ENCODE assay signal across 34 cellular contexts in the genomic region with DNA sequence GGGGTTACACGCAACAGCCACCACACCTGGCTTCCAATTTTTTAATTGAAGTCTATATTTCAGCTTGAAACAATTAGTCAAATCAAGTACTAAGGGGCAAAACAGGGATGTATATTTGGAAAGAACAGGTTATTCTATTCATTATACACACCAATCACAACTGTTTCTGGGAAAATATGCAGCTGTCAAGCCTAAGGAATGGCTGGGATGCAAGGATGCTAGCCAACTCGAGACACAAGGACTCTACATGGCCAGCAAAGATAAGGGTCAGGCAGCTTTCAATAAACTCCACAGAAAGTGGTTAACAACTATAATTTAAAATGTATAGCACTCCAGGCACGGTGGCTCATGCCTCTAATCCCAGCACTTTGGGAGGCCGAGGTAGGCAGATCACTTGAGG.
"Had no signal": no experiment of that assay in that cellular context is flagged by ENCODE, and none has a peak within 500 bp of the region (broad histone marks: within the 10 kb centered on the region; RNA-seq: fewer than 3 reads in every experiment).

No MANE protein-coding gene starts in this region.

- H3K4me3 Mint-ChIP-seq: activated B cell treated with CpG ODN at 0.5 μM for 24 hours; activated CD4-positive, alpha-beta memory T cell treated with anti-CD3 and anti-CD28 coated beads, Interleukin-2, amount 10 ng/mL, durations not matched to agents 7 days and 5 days; activated CD4-positive, alpha-beta T cell treated with anti-CD3 and anti-CD28 coated beads, Interleukin-2, amount 10 ng/mL, durations not matched to agents 7 days and 5 days; activated CD8-positive, alpha-beta memory T cell treated with anti-CD3 and anti-CD28 coated beads, Interleukin-2, amount 10 ng/mL, durations not matched to agents 7 days and 5 days; activated CD8-positive, alpha-beta T cell treated with anti-CD3 and anti-CD28 coated beads, Interleukin-2, amount 10 ng/mL, durations not matched to agents 7 days and 5 days; activated naive CD4-positive, alpha-beta T cell treated with anti-CD3 and anti-CD28 coated beads, Interleukin-2, amount 10 ng/mL, durations not matched to agents 7 days and 5 days; activated naive CD4-positive, alpha-beta T cell treated with anti-CD3 and anti-CD28 coated beads, Interleukin-2, amount 50 U/mL, for 24 hours; activated naive CD8-positive, alpha-beta T cell; activated naive CD8-positive, alpha-beta T cell treated with anti-CD3 and anti-CD28 coated beads, Interleukin-2, amount 10 ng/mL, durations not matched to agents 7 days and 5 days; activated naive CD8-positive, alpha-beta T cell treated with anti-CD3 and anti-CD28 coated beads, Interleukin-2, amount 50 U/mL, for 24 hours; activated T-cell treated with anti-CD3 and anti-CD28 coated beads, Interleukin-2, amount 50 U/mL, for 24 hours; T-cell; T-helper 2 cell treated with Interferon-gamma antibody and Interleukin-4, amounts not matched to agents 5 μg/mL and 100 μg/mL, for 36 hours had no signal

- H3K27ac ChIP-seq: ascending aorta, body of pancreas, brain microvascular endothelial cell, breast epithelium, VCaP had no signal

- H3K4me1 Mint-ChIP-seq: activated CD4-positive, alpha-beta T cell treated with anti-CD3 and anti-CD28 coated beads, Interleukin-2, amount 10 ng/mL, durations not matched to agents 7 days and 5 days had no signal

- DNase-seq: activated B cell treated with CpG ODN at 0.5 μM for 24 hours; activated CD4-positive, alpha-beta memory T cell treated with anti-CD3 and anti-CD28 coated beads, Interleukin-2, amount 10 ng/mL, durations not matched to agents 7 days and 5 days; activated CD4-positive, alpha-beta T cell treated with anti-CD3 and anti-CD28 coated beads for 48 hours; activated CD4-positive, alpha-beta T cell treated with anti-CD3 and anti-CD28 coated beads, Interleukin-2, amount 10 ng/mL, durations not matched to agents 7 days and 5 days; activated CD4-positive, alpha-beta T cell treated with anti-CD3 and anti-CD28 coated beads, Interleukin-2, amount 50 U/mL, for 48 hours; activated CD4-positive, CD25-positive, alpha-beta regulatory T cell treated with anti-CD3 and anti-CD28 coated beads, Interleukin-2, amount 50 U/mL, for 72 hours; activated CD8-positive, alpha-beta memory T cell treated with anti-CD3 and anti-CD28 coated beads for 24 hours; activated CD8-positive, alpha-beta memory T cell treated with anti-CD3 and anti-CD28 coated beads, Interleukin-2, amount 10 ng/mL, durations not matched to agents 7 days and 5 days; activated CD8-positive, alpha-beta memory T cell treated with anti-CD3 and anti-CD28 coated beads, Interleukin-2, amount 50 U/mL, for 48 hours; activated CD8-positive, alpha-beta T cell treated with anti-CD3 and anti-CD28 coated beads, Interleukin-2, amount 10 ng/mL, durations not matched to agents 7 days and 5 days; activated effector memory CD4-positive, alpha-beta T cell treated with Interleukin-2 at 50 U/mL for 16 hours; activated gamma-delta T cell; activated naive CD4-positive, alpha-beta T cell treated with anti-CD3 and anti-CD28 coated beads, Interleukin-2, amount 10 ng/mL, durations not matched to agents 7 days and 5 days; activated naive CD4-positive, alpha-beta T cell treated with Interleukin-2 at 50 U/mL for 16 hours; activated naive CD8-positive, alpha-beta T cell treated with anti-CD3 and anti-CD28 coated beads, Interleukin-2, amount 10 ng/mL, durations not matched to agents 7 days and 5 days; activated naive CD8-positive, alpha-beta T cell treated with anti-CD3 and anti-CD28 coated beads, Interleukin-2, amount 50 U/mL, for 24 hours; activated T-cell treated with anti-CD3 and anti-CD28 coated beads, Interleukin-2, amount 50 U/mL, for 24 hours; activated T-cell treated with anti-CD3 and anti-CD28 coated beads, Interleukin-2, amount 50 U/mL, for 48 hours; amygdala; anterior cingulate cortex; brain microvascular endothelial cell; central memory CD4-positive, alpha-beta T cell; T-cell; T-helper 2 cell; T-helper 9 cell had no signal

- H3K27me3 ChIP-seq: ascending aorta, body of pancreas, brain microvascular endothelial cell, breast epithelium had no signal

- H3K36me3 ChIP-seq: ascending aorta, brain microvascular endothelial cell, breast epithelium had no signal

- H3K27me3 Mint-ChIP-seq: activated B cell treated with CpG ODN at 0.5 μM for 24 hours; activated CD4-positive, alpha-beta memory T cell treated with anti-CD3 and anti-CD28 coated beads, Interleukin-2, amount 10 ng/mL, durations not matched to agents 7 days and 5 days; activated CD4-positive, alpha-beta T cell treated with anti-CD3 and anti-CD28 coated beads, Interleukin-2, amount 10 ng/mL, durations not matched to agents 7 days and 5 days; activated CD8-positive, alpha-beta memory T cell treated with anti-CD3 and anti-CD28 coated beads, Interleukin-2, amount 10 ng/mL, durations not matched to agents 7 days and 5 days; activated naive CD4-positive, alpha-beta T cell treated with anti-CD3 and anti-CD28 coated beads, Interleukin-2, amount 10 ng/mL, durations not matched to agents 7 days and 5 days; activated naive CD4-positive, alpha-beta T cell treated with anti-CD3 and anti-CD28 coated beads, Interleukin-2, amount 50 U/mL, for 24 hours; activated naive CD8-positive, alpha-beta T cell; activated naive CD8-positive, alpha-beta T cell treated with anti-CD3 and anti-CD28 coated beads, Interleukin-2, amount 10 ng/mL, durations not matched to agents 7 days and 5 days; activated naive CD8-positive, alpha-beta T cell treated with anti-CD3 and anti-CD28 coated beads, Interleukin-2, amount 50 U/mL, for 24 hours; activated T-cell treated with anti-CD3 and anti-CD28 coated beads, Interleukin-2, amount 50 U/mL, for 24 hours; T-cell had no signal

- FAIRE-seq: TTC549 had no signal

- H3K36me3 Mint-ChIP-seq: activated CD8-positive, alpha-beta memory T cell treated with anti-CD3 and anti-CD28 coated beads, Interleukin-2, amount 10 ng/mL, durations not matched to agents 7 days and 5 days; activated naive CD4-positive, alpha-beta T cell treated with anti-CD3 and anti-CD28 coated beads, Interleukin-2, amount 10 ng/mL, durations not matched to agents 7 days and 5 days; T-cell had no signal

- ATAC-seq: activated CD8-positive, alpha-beta memory T cell treated with anti-CD3 and anti-CD28 coated beads, Interleukin-2, amount 10 ng/mL, durations not matched to agents 7 days and 5 days; activated CD8-positive, alpha-beta T cell treated with anti-CD3 and anti-CD28 coated beads, Interleukin-2, amount 10 ng/mL, durations not matched to agents 7 days and 5 days; activated naive CD8-positive, alpha-beta T cell treated with anti-CD3 and anti-CD28 coated beads, Interleukin-2, amount 50 U/mL, for 24 hours; T-cell had no signal

- H3K4me3 ChIP-seq: ascending aorta, body of pancreas, breast epithelium had no signal

- H3K9me3 ChIP-seq: ascending aorta, body of pancreas, breast epithelium had no signal

- H3K27ac Mint-ChIP-seq: activated B cell treated with CpG ODN at 0.5 μM for 24 hours; activated CD4-positive, alpha-beta memory T cell treated with anti-CD3 and anti-CD28 coated beads, Interleukin-2, amount 10 ng/mL, durations not matched to agents 7 days and 5 days; activated CD4-positive, alpha-beta T cell treated with anti-CD3 and anti-CD28 coated beads, Interleukin-2, amount 10 ng/mL, durations not matched to agents 7 days and 5 days; activated CD8-positive, alpha-beta memory T cell treated with anti-CD3 and anti-CD28 coated beads, Interleukin-2, amount 10 ng/mL, durations not matched to agents 7 days and 5 days; activated CD8-positive, alpha-beta T cell treated with anti-CD3 and anti-CD28 coated beads, Interleukin-2, amount 10 ng/mL, durations not matched to agents 7 days and 5 days; activated naive CD4-positive, alpha-beta T cell treated with anti-CD3 and anti-CD28 coated beads, Interleukin-2, amount 10 ng/mL, durations not matched to agents 7 days and 5 days; activated naive CD4-positive, alpha-beta T cell treated with anti-CD3 and anti-CD28 coated beads, Interleukin-2, amount 50 U/mL, for 24 hours; activated naive CD8-positive, alpha-beta T cell; activated naive CD8-positive, alpha-beta T cell treated with anti-CD3 and anti-CD28 coated beads, Interleukin-2, amount 10 ng/mL, durations not matched to agents 7 days and 5 days; activated naive CD8-positive, alpha-beta T cell treated with anti-CD3 and anti-CD28 coated beads, Interleukin-2, amount 50 U/mL, for 24 hours; activated T-cell treated with anti-CD3 and anti-CD28 coated beads, Interleukin-2, amount 50 U/mL, for 24 hours; activated T-helper 2 cell treated with anti-CD3 and anti-CD28 coated beads, Interferon-gamma antibody, Interleukin-2, Interleukin-4, amounts not matched to agents 10 μg/mL and 5 μg/mL and 100 μg/mL, durations not matched to agents 14 hours and 24 hours and 36 hours; T-cell; T-helper 2 cell treated with Interferon-gamma antibody and Interleukin-4, amounts not matched to agents 5 μg/mL and 100 μg/mL, for 36 hours had no signal
